In genomic region chr3:60582285-60582684, GRCh38 we compare ENCODE assay signal across 13 cellular contexts.
A peak's percentile ranks its signal among the peaks of the same experiment; 100 is the strongest.
DNase-seq lines count a peak whose midpoint lies in the region; ATAC-seq, FAIRE-seq and TF ChIP-seq lines count a peak whose summit lies in the region.
"Had no signal": no experiment of that assay in that cellular context is flagged by ENCODE, and none has a peak within 500 bp of the region (broad histone marks: within the 10 kb centered on the region; RNA-seq: fewer than 3 reads in every experiment).

No MANE protein-coding gene starts in this region.

- no peak overlapping the region for H3K4ac ChIP-seq in mesenchymal stem cell (ENCODE audit: low read depth in 1 of 2, low read length in 2 of 2)

- no peaks in the 10 kb centered on the region for H3K36me3 Mint-ChIP-seq in endodermal cell (ENCODE audit: low read depth)

- H4K8ac ChIP-seq in mesenchymal stem cell (ENCODE audit: low read length) = no peak overlapping the region

- peaks cover 5% of the 10 kb centered on the region for H3K4me1 Mint-ChIP-seq in endodermal cell

- no peak overlapping the region for H3K4me2 ChIP-seq in mesenchymal stem cell (ENCODE audit: low read length, poor library complexity, severe bottlenecking)

- no peak for ATAC-seq in GM18498 (IDR thresholded peaks at IDR 0.05; ENCODE audit: unreplicated experiment)
- ATAC-seq in HG03196 (IDR thresholded peaks at IDR 0.05; ENCODE audit: unreplicated experiment) = no peak

- H3K18ac ChIP-seq in mesenchymal stem cell (ENCODE audit: low read depth in 1 of 2, low read length in 2 of 2) = no peak overlapping the region

- no peak overlapping the region for H3K27ac Mint-ChIP-seq in endodermal cell

- TF ChIP-seq CTCF in endodermal cell (conservative IDR thresholded peaks at IDR 0.05) = peak; percentile 68

- H2BK120ac ChIP-seq in mesenchymal stem cell (ENCODE audit: low read depth, low read length) = no peak overlapping the region

- H3K36me3 ChIP-seq in endodermal cell (ENCODE audit: control insufficient read depth, insufficient read depth, low read length) (no peaks in the 10 kb centered on the region), mesenchymal stem cell (ENCODE audit: control insufficient read depth in 1 of 2, insufficient read depth in 2 of 2, low read depth in 1 of 2, low read length in 2 of 2) (no peaks in the 10 kb centered on the region)

- H3K27me3 ChIP-seq in endodermal cell (ENCODE audit: control insufficient read depth, insufficient read depth, low read length, poor library complexity, severe bottlenecking) (no peaks in the 10 kb centered on the region), mesenchymal stem cell (ENCODE audit: control insufficient read depth in 1 of 2, insufficient read depth in 1 of 2, low read length in 2 of 2) (no peaks in the 10 kb centered on the region)

- no peak overlapping the region for H3K4me3 ChIP-seq in endodermal cell (ENCODE audit: low read length)
- H3K4me3 ChIP-seq in mesenchymal stem cell (ENCODE audit: insufficient read depth in 1 of 2, low read depth in 1 of 2, low read length in 2 of 2) = no peak overlapping the region

- H2BK15ac ChIP-seq in mesenchymal stem cell (ENCODE audit: low read depth, poor library complexity, severe bottlenecking) = no peak overlapping the region

- no peaks in the 10 kb centered on the region for H3K9me3 Mint-ChIP-seq in endodermal cell

- no peaks in the 10 kb centered on the region for H3K79me1 ChIP-seq in mesenchymal stem cell (replicated peaks; ENCODE audit: low read length, poor library complexity, severe bottlenecking)

- peak; percentile 35 for DNase-seq in COLO829 (ENCODE audit: low spot score)
- peak; percentile 7 for DNase-seq in M059J (ENCODE audit: low read depth)
- DNase-seq in endodermal cell = no peak
- DNase-seq in mesenchymal stem cell = peak; percentile 18
- DNase-seq in MV-4-11 (lab: John Stamatoyannopoulos, UW) = no peak
- DNase-seq in HTR-8/SVneo (ENCODE audit: insufficient read length, low spot score) = no peak
- DNase-seq: activated CD4-positive, alpha-beta T cell treated with anti-CD3 and anti-CD28 coated beads for 48 hours; activated gamma-delta T cell; MM.1S; SW 1271 had no signal

- no peak overlapping the region for H3K9ac ChIP-seq in endodermal cell (ENCODE audit: extremely low read depth, low read length, poor library complexity, severe bottlenecking)
- no peak overlapping the region for H3K9ac ChIP-seq in mesenchymal stem cell (ENCODE audit: low read length)

- H3K4me1 ChIP-seq in endodermal cell (ENCODE audit: control insufficient read depth, insufficient read depth, low read length) (no peaks in the 10 kb centered on the region), mesenchymal stem cell (ENCODE audit: control insufficient read depth, insufficient read depth, low read depth, low read length) (no peaks in the 10 kb centered on the region)

- FAIRE-seq in HTR-8/SVneo (lab: Jason Lieb, UNC) = no peak

- no peak overlapping the region for H3K14ac ChIP-seq in mesenchymal stem cell (ENCODE audit: low read length in 2 of 2)

- no peak overlapping the region for H4K91ac ChIP-seq in mesenchymal stem cell (ENCODE audit: low read length)

- H2AK5ac ChIP-seq in mesenchymal stem cell (ENCODE audit: low read length, severe bottlenecking) = no peak overlapping the region

- H3K4me3 Mint-ChIP-seq in endodermal cell = no peak overlapping the region

- H3K9me3 ChIP-seq in endodermal cell (ENCODE audit: control insufficient read depth, low read length) (no peaks in the 10 kb centered on the region), mesenchymal stem cell (ENCODE audit: control insufficient read depth, low read length) (no peaks in the 10 kb centered on the region)
- H3K9me3 ChIP-seq: Caco-2 had no signal

- H3K23ac ChIP-seq in mesenchymal stem cell (ENCODE audit: low read length in 2 of 2) = no peak overlapping the region

- 78% methylated on average over 3 of the region's 3 CpGs; no CpG with 5 or more reads in 1 of the 2 experiments for WGBS in endodermal cell (ENCODE audit: insufficient coverage in 1 of 2, insufficient read length in 1 of 2), 2 experiments
- 52% methylated on average over 2 of the region's 3 CpGs for WGBS in mesenchymal stem cell

- H3K27ac ChIP-seq in endodermal cell (ENCODE audit: low read depth, low read length) (no peak overlapping the region), mesenchymal stem cell (ENCODE audit: low read length, poor library complexity, severe bottlenecking) (no peak overlapping the region)

- no peak overlapping the region for H2BK12ac ChIP-seq in mesenchymal stem cell (ENCODE audit: low read length in 2 of 2)

- H2BK5ac ChIP-seq in mesenchymal stem cell (ENCODE audit: low read depth, low read length, poor library complexity, severe bottlenecking) = no peak overlapping the region

- no peaks in the 10 kb centered on the region for H3K27me3 Mint-ChIP-seq in endodermal cell (ENCODE audit: insufficient read depth)

- no peak overlapping the region for H2AFZ ChIP-seq in mesenchymal stem cell (ENCODE audit: low read depth, low read length)

Comparison
In these comparisons a context has a peak if more than half of its experiments do, and no peak if none do; other contexts are left out.
1. DNase-seq: peak in COLO829 (single experiment), M059J (single experiment) and mesenchymal stem cell (single experiment); none in endodermal cell (single experiment), MV-4-11 (single experiment) and HTR-8/SVneo (single experiment).